ENCODE assay signal across 1 cellular context in the genomic region with DNA sequence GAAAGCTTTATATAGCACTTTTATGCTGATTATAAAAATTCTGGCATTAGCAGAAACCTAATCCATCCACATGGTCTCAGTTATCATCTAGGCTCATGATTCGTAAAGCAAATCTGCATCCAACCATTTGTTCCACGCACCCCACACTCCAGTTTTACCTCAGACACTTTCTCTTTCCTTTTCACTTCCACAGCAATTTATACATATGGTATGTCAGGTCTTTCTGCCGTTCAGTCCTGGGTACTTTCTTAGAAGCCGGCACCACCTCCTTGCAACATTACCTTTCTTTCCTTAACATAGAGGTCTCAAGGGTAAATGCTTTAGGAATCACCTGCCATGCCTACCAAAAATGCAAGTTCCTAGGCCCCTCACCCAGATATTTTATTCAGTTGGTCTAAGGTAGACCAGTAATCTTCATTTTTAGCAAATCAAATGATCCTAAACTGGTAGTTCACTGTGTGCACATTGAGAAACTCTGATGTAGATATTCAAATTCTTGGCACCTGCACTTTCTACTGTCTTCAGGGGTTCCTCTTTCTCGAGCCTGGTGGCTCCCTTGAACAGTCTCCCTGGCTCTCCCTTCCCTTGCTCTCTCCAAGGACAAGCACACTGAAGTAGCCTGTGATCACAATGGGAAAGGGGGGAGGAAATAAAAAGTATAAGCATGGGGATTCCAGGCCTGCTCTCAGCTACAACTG.
TF ChIP-seq lines count a peak whose summit lies in the region.

No MANE protein-coding gene starts in this region.

TF ChIP-seq in K562, 482 proteins besides CTCF, POLR2A, EP300 and RAD21:
- no peak for TF ChIP-seq HMG20A (CRISPR knock-in tag; conservative IDR thresholded peaks at IDR 0.05)
- no peak for TF ChIP-seq CBFB (CRISPR knock-in tag; IDR thresholded peaks at IDR 0.05)
- 0 out of 2 replicates have a peak, but pooled peaks have one; percentile 26 for TF ChIP-seq SPI1 (IDR thresholded peaks at IDR 0.05; ENCODE audit: borderline replicate concordance, low read depth, low read length)
